16 cellular contexts compared by ENCODE assay signal in genomic region chr5:1510151-1510561, GRCh38. TPM values are rescaled to one million over a fixed set of nuclear protein-coding genes. Genes with fewer than 3 reads are reported as not detected.
DNase-seq lines count a peak whose midpoint lies in the region; ATAC-seq, FAIRE-seq and TF ChIP-seq lines count a peak whose summit lies in the region.
"Had no signal": no experiment of that assay in that cellular context is flagged by ENCODE, and none has a peak within 500 bp of the region (broad histone marks: within the 10 kb centered on the region; RNA-seq: fewer than 3 reads in every experiment).

No MANE protein-coding gene starts in this region.

- H3K27ac ChIP-seq in astrocyte (ENCODE audit: low read depth, low read length): no peak overlapping the region
- H3K27ac ChIP-seq in testis: no peak overlapping the region
- H3K27ac ChIP-seq: neural progenitor cell had no signal

- intact Hi-C loops in testis (cut with DNase I; ENCODE audit: low total_unique reads): no loop called here

- no peak overlapping the region for H2AFZ ChIP-seq in astrocyte (ENCODE audit: low read depth, low read length)
- H2AFZ ChIP-seq: neural progenitor cell had no signal

- peaks cover 99% of the 10 kb centered on the region for H3K79me2 ChIP-seq in astrocyte (ENCODE audit: insufficient read depth, low read length)

- no peak for ATAC-seq in natural killer cell treated with Interleukin-12 subunit alpha and Interleukin-12 subunit beta and Interleukin-15 and Interleukin-18, amount 100 ng/mL, for 72 hours
- ATAC-seq: Panc1 had no signal

- no peaks in the 10 kb centered on the region for H3K27me3 Mint-ChIP-seq in activated naive CD4-positive, alpha-beta T cell treated with anti-CD3 and anti-CD28 coated beads, Interleukin-2, amount 50 U/mL, for 24 hours
- no peaks in the 10 kb centered on the region for H3K27me3 Mint-ChIP-seq in astrocyte (ENCODE audit: low read depth, unreplicated experiment)
- no peaks in the 10 kb centered on the region for H3K27me3 Mint-ChIP-seq in natural killer cell treated with Interleukin-12 subunit alpha and Interleukin-12 subunit beta and Interleukin-15 and Interleukin-18, amount 100 ng/mL, for 72 hours

- H3K4me2 ChIP-seq in astrocyte (ENCODE audit: low read length): no peak overlapping the region
- H3K4me2 ChIP-seq: neural progenitor cell had no signal

- TF ChIP-seq CTCF in astrocyte (IDR thresholded peaks at IDR 0.05; ENCODE audit: insufficient read depth, low read depth, low read length): no peak
- no peak for TF ChIP-seq CTCF in testis (IDR thresholded peaks at IDR 0.05)

- H3K36me3 ChIP-seq in astrocyte (ENCODE audit: insufficient read depth, low read length) (no peaks in the 10 kb centered on the region), testis (ENCODE audit: low read depth, missing control alignments) (no peaks in the 10 kb centered on the region)
- H3K36me3 ChIP-seq: neural progenitor cell had no signal

- WGBS in testis, 2 donors: 76 to 82% methylated on average over 18 of the region's 18 CpGs

- FAIRE-seq in astrocyte (lab: Jason Lieb, UNC): no peak
- FAIRE-seq: endothelial cell of umbilical vein had no signal

- peak overlapping the region; percentile 41 for H3K27ac Mint-ChIP-seq in activated naive CD4-positive, alpha-beta T cell treated with anti-CD3 and anti-CD28 coated beads, Interleukin-2, amount 50 U/mL, for 24 hours
- peak overlapping the region; percentile 80 for H3K27ac Mint-ChIP-seq in astrocyte (ENCODE audit: unreplicated experiment)
- H3K27ac Mint-ChIP-seq in natural killer cell treated with Interleukin-12 subunit alpha and Interleukin-12 subunit beta and Interleukin-15 and Interleukin-18, amount 100 ng/mL, for 72 hours: peak overlapping the region; percentile 35 to 54
- H3K27ac Mint-ChIP-seq: neural progenitor cell had no signal

- peaks cover 100% of the 10 kb centered on the region for H4K20me1 ChIP-seq in astrocyte (ENCODE audit: insufficient read depth, low read length)

- no peak for DNase-seq in activated naive CD4-positive, alpha-beta T cell (lab: John Stamatoyannopoulos, UW)
- no peak for DNase-seq in astrocyte (ENCODE audit: low read depth)
- DNase-seq in natural killer cell treated with Interleukin-12 subunit alpha and Interleukin-12 subunit beta and Interleukin-15 and Interleukin-18, amount 100 ng/mL, for 72 hours (ENCODE audit: low spot score): no peak
- DNase-seq in testis: peak; percentile 58
- DNase-seq in H4 (ENCODE audit: low spot score): no peak
- no peak for DNase-seq in SW 1271 (lab: John Stamatoyannopoulos, UW)
- no peak for DNase-seq in OCI-M2 (lab: John Stamatoyannopoulos, UW; ENCODE audit: unreplicated experiment)
- DNase-seq: foreskin melanocyte; GDM1; NCI-H1092; NCI-H774; stimulated activated CD4-positive, alpha-beta T cell treated with anti-CD3 and anti-CD28 coated beads, Interleukin-4, amount 100 ng/mL, for 24 hours had no signal

- H3K27me3 ChIP-seq in astrocyte (ENCODE audit: insufficient read depth, low read length): no peaks in the 10 kb centered on the region
- no peaks in the 10 kb centered on the region for H3K27me3 ChIP-seq in testis
- H3K27me3 ChIP-seq: neural progenitor cell had no signal

- H3K4me3 Mint-ChIP-seq in activated naive CD4-positive, alpha-beta T cell treated with anti-CD3 and anti-CD28 coated beads, Interleukin-2, amount 50 U/mL, for 24 hours: no peak overlapping the region
- no peak overlapping the region for H3K4me3 Mint-ChIP-seq in astrocyte (ENCODE audit: unreplicated experiment)
- no peak overlapping the region for H3K4me3 Mint-ChIP-seq in natural killer cell treated with Interleukin-12 subunit alpha and Interleukin-12 subunit beta and Interleukin-15 and Interleukin-18, amount 100 ng/mL, for 72 hours
- H3K4me3 Mint-ChIP-seq: neural progenitor cell had no signal

- no peak overlapping the region for H3K9ac ChIP-seq in astrocyte (ENCODE audit: low read length)
- H3K9ac ChIP-seq: neural progenitor cell had no signal

- H3K9me3 Mint-ChIP-seq in activated naive CD4-positive, alpha-beta T cell treated with anti-CD3 and anti-CD28 coated beads, Interleukin-2, amount 50 U/mL, for 24 hours: no peaks in the 10 kb centered on the region
- H3K9me3 Mint-ChIP-seq in astrocyte (ENCODE audit: unreplicated experiment): no peaks in the 10 kb centered on the region
- no peaks in the 10 kb centered on the region for H3K9me3 Mint-ChIP-seq in natural killer cell treated with Interleukin-12 subunit alpha and Interleukin-12 subunit beta and Interleukin-15 and Interleukin-18, amount 100 ng/mL, for 72 hours
- H3K9me3 Mint-ChIP-seq: neural progenitor cell had no signal

- H3K4me1 Mint-ChIP-seq in activated naive CD4-positive, alpha-beta T cell treated with anti-CD3 and anti-CD28 coated beads, Interleukin-2, amount 50 U/mL, for 24 hours: peaks cover 14% of the 10 kb centered on the region
- peaks cover 4% of the 10 kb centered on the region for H3K4me1 Mint-ChIP-seq in astrocyte (ENCODE audit: low read depth, unreplicated experiment)
- peaks cover 49 to 58% of the 10 kb centered on the region in 2 donors for H3K4me1 Mint-ChIP-seq in natural killer cell treated with Interleukin-12 subunit alpha and Interleukin-12 subunit beta and Interleukin-15 and Interleukin-18, amount 100 ng/mL, for 72 hours (ENCODE audit: low read depth in 2 of 2)

- H3K36me3 Mint-ChIP-seq in activated naive CD4-positive, alpha-beta T cell treated with anti-CD3 and anti-CD28 coated beads, Interleukin-2, amount 50 U/mL, for 24 hours: peaks cover 1% of the 10 kb centered on the region
- H3K36me3 Mint-ChIP-seq in astrocyte (ENCODE audit: low read depth, unreplicated experiment): peaks cover 4% of the 10 kb centered on the region
- H3K36me3 Mint-ChIP-seq in natural killer cell treated with Interleukin-12 subunit alpha and Interleukin-12 subunit beta and Interleukin-15 and Interleukin-18, amount 100 ng/mL, for 72 hours: no peaks in the 10 kb centered on the region

- H3K4me3 ChIP-seq in astrocyte (ENCODE audit: insufficient read depth, low read depth, low read length) (no peak overlapping the region), testis (no peak overlapping the region)
- H3K4me3 ChIP-seq: neural progenitor cell had no signal

- peaks cover 3% of the 10 kb centered on the region for H3K4me1 ChIP-seq in astrocyte (ENCODE audit: insufficient read depth, low read length)
- H3K4me1 ChIP-seq in testis: peaks cover 8% of the 10 kb centered on the region

- no peak for TF ChIP-seq POLR2A in testis (IDR thresholded peaks at IDR 0.05)

- H3K9me3 ChIP-seq in astrocyte (ENCODE audit: insufficient read depth, low read depth, low read length) (no peaks in the 10 kb centered on the region), testis (no peaks in the 10 kb centered on the region)

RNA-seq across cellular contexts. Expression of gene LPCAT1, which starts 13.6 kb away (rescaled TPM):
- total RNA-seq in astrocyte (35.7 and 41.9 TPM in 2 replicates), testis (10 to 100 TPM; 21.1 to 27.1 TPM)
- total RNA-seq in natural killer cell treated with Interleukin-12 subunit alpha and Interleukin-12 subunit beta and Interleukin-15 and Interleukin-18, amount 100 ng/mL, for 72 hours: 100 to 1,000 TPM in 1 of 2 donors, 10 to 100 TPM in 1; 90.0 to 179 TPM
- 23.9 TPM for polyA plus RNA-seq in testis (ENCODE audit: insufficient read depth, low read depth, low replicate concordance)
- total RNA-seq in H4 (2014; rRNA removed; shearing (Covaris generic)): 23.9 and 31.2 TPM in 2 replicates
